ENCODE assay signal across 21 cellular contexts in genomic region chr10:126504761-126505112, GRCh38.
"Had no signal": no experiment of that assay in that cellular context is flagged by ENCODE, and none has a peak within 500 bp of the region (broad histone marks: within the 10 kb centered on the region; RNA-seq: fewer than 3 reads in every experiment).

No MANE protein-coding gene starts in this region.

- H3K27me3 Mint-ChIP-seq: effector memory CD8-positive, alpha-beta T cell had no signal

- DNase-seq: esophagus squamous epithelium; heart right ventricle; left ventricle myocardium superior; lower lobe of right lung; naive thymus-derived CD8-positive, alpha-beta T cell; sigmoid colon; stimulated activated CD4-positive, alpha-beta T cell treated with anti-CD3 and anti-CD28 coated beads, Interleukin-4, amount 100 ng/mL, for 24 hours; stimulated activated naive CD4-positive, alpha-beta T cell treated with Interleukin-2 at 50 U/mL for 16 hours; stomach; tibial artery had no signal

- H3K4me3 Mint-ChIP-seq: effector memory CD8-positive, alpha-beta T cell; naive thymus-derived CD8-positive, alpha-beta T cell; nephron progenitor cell; stimulated activated effector memory CD8-positive, alpha-beta T cell treated with anti-CD3 and anti-CD28 coated beads, Interleukin-12 subunit alpha, Interleukin-12 subunit beta, amount 100 ng/mL, for 72 hours; type B pancreatic cell had no signal

- H3K27me3 ChIP-seq: neutrophil, sigmoid colon, stomach, testis had no signal

- H2AFZ ChIP-seq: parathyroid adenoma had no signal

- H3K9me3 ChIP-seq: esophagus squamous epithelium, heart right ventricle, lower lobe of right lung, neutrophil, sigmoid colon, stomach, testis, tibial artery had no signal

- H3K9ac ChIP-seq: parathyroid adenoma had no signal

- H3K4me1 ChIP-seq: esophagus squamous epithelium, heart right ventricle, lower lobe of right lung, parathyroid adenoma, sigmoid colon, stomach, testis, tibial artery had no signal

- H3K36me3 ChIP-seq: esophagus squamous epithelium, heart right ventricle, lower lobe of right lung, neutrophil, sigmoid colon, stomach, tibial artery had no signal

- H3K4me3 ChIP-seq: coronary artery, esophagus squamous epithelium, heart right ventricle, lower lobe of right lung, sigmoid colon, stomach, testis, tibial artery had no signal

- ATAC-seq: effector memory CD8-positive, alpha-beta T cell; naive thymus-derived CD8-positive, alpha-beta T cell had no signal

- H3K27ac Mint-ChIP-seq: effector memory CD8-positive, alpha-beta T cell; naive thymus-derived CD8-positive, alpha-beta T cell; nephron progenitor cell; progenitor cell of endocrine pancreas; stimulated activated effector memory CD8-positive, alpha-beta T cell treated with anti-CD3 and anti-CD28 coated beads, Interleukin-12 subunit alpha, Interleukin-12 subunit beta, amount 100 ng/mL, for 72 hours; type B pancreatic cell had no signal

- H3K4me1 Mint-ChIP-seq: naive thymus-derived CD8-positive, alpha-beta T cell; nephron progenitor cell had no signal

- FAIRE-seq: endometrium, islet of Langerhans had no signal

- H3K27ac ChIP-seq: coronary artery, esophagus squamous epithelium, heart right ventricle, lower lobe of right lung, neutrophil, parathyroid adenoma, sigmoid colon, stomach, testis, tibial artery had no signal

- H3K36me3 Mint-ChIP-seq: naive thymus-derived CD8-positive, alpha-beta T cell; stimulated activated effector memory CD8-positive, alpha-beta T cell treated with anti-CD3 and anti-CD28 coated beads, Interleukin-12 subunit alpha, Interleukin-12 subunit beta, amount 100 ng/mL, for 72 hours; type B pancreatic cell had no signal

- H3K79me2 ChIP-seq: parathyroid adenoma had no signal

- H3K9me3 Mint-ChIP-seq: naive thymus-derived CD8-positive, alpha-beta T cell; nephron progenitor cell had no signal
